In the genomic region with DNA sequence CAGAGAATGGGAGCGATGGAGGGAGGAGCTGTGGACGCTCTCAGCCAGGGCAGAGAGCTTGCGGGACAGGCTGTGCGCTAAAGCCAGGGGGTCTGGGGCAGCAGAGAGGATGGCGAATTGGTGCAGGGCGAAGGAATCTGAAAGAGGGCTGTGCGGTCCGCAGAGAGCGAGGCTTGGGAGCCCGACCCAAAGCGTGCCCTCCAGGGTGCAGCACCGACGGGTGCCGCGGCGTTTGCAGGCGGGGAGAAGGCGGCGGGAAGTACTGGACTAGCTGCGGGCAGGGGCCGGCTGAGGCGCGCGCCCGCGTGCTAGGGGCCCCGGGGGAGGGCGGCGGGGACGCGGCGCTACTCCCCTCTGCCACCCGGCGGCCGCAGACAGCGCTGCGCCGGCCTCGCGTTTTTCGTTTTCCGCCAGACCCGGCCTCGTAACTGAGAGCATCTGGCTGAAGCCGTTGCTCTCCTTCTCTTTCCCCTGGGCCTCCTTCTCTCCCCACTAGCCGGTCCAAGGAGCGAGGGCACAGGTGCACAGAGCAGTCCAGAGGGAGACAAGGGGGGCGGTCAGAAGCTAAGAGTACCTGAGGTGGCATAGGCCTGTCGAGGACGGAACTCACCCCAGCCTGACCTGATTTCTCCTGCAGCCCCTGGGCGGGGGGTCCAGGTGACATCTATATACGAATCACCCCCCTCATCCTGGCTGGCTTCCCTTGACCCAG, we compare ENCODE assay signal across 9 cellular contexts. TPM values are rescaled to one million over a fixed set of nuclear protein-coding genes. Genes with fewer than 3 reads are reported as not detected.
A peak's percentile ranks its signal among the peaks of the same experiment; 100 is the strongest.
DNase-seq lines count a peak whose midpoint lies in the region; ATAC-seq and TF ChIP-seq lines count a peak whose summit lies in the region.
"Had no signal": no experiment of that assay in that cellular context is flagged by ENCODE, and none has a peak within 500 bp of the region (broad histone marks: within the 10 kb centered on the region; RNA-seq: fewer than 3 reads in every experiment).

No MANE protein-coding gene starts in this region.

- H3K4me3 ChIP-seq in esophagus squamous epithelium, result peak overlapping the region; percentile 22 to 69 (median 46)

- peaks cover 0 to 63% (median 0%) of the 10 kb centered on the region in 4 donors for H3K27me3 ChIP-seq in esophagus squamous epithelium

- WGBS in esophagus squamous epithelium, 2 donors, result 6 to 29% methylated on average over 5 to 25 of the region's 52 CpGs

- no peak overlapping the region for H3K27ac ChIP-seq in esophagus squamous epithelium

- ATAC-seq in stimulated activated memory B cell treated with anti-CD40 and anti-IgM and Interleukin-4, amounts not matched to agents 10 μg/mL and 1 μg/mL and 100 μg/mL, for 72 hours, result peak; percentile 58
- no peak for ATAC-seq in GM21529 (IDR thresholded peaks at IDR 0.05; ENCODE audit: unreplicated experiment)

- H3K4me1 Mint-ChIP-seq in stimulated activated memory B cell treated with anti-CD40 and anti-IgM and Interleukin-4, amounts not matched to agents 10 μg/mL and 1 μg/mL and 100 μg/mL, for 72 hours, result no peaks in the 10 kb centered on the region

- H3K36me3 ChIP-seq in esophagus squamous epithelium, result no peaks in the 10 kb centered on the region

- H3K27ac Mint-ChIP-seq in stimulated activated memory B cell treated with anti-CD40 and anti-IgM and Interleukin-4, amounts not matched to agents 10 μg/mL and 1 μg/mL and 100 μg/mL, for 72 hours, result no peak overlapping the region

- peaks cover 3% of the 10 kb centered on the region for H3K9me3 Mint-ChIP-seq in stimulated activated memory B cell treated with anti-CD40 and anti-IgM and Interleukin-4, amounts not matched to agents 10 μg/mL and 1 μg/mL and 100 μg/mL, for 72 hours

- peaks cover 59% of the 10 kb centered on the region for H3K27me3 Mint-ChIP-seq in stimulated activated memory B cell treated with anti-CD40 and anti-IgM and Interleukin-4, amounts not matched to agents 10 μg/mL and 1 μg/mL and 100 μg/mL, for 72 hours

- H3K4me3 Mint-ChIP-seq in stimulated activated memory B cell treated with anti-CD40 and anti-IgM and Interleukin-4, amounts not matched to agents 10 μg/mL and 1 μg/mL and 100 μg/mL, for 72 hours, result peak overlapping the region; percentile 4

- H3K4me1 ChIP-seq in esophagus squamous epithelium, result peaks cover 8 to 13% (median 11%) of the 10 kb centered on the region in 3 donors

- DNase-seq in NCI-H187 (lab: John Stamatoyannopoulos, UW), result peak; percentile 16 to 56
- no peak for DNase-seq in NCI-H187 treated with DMSO at 0.1 percent for 48 hours (lab: John Stamatoyannopoulos, UW)
- DNase-seq in NCI-H1092 treated with DMSO at 0.1 percent for 48 hours (lab: John Stamatoyannopoulos, UW), result peak; percentile 52
- peak; percentile 29 for DNase-seq in activated CD8-positive, alpha-beta memory T cell treated with anti-CD3 and anti-CD28 coated beads, Interleukin-2, amount 50 U/mL, for 4 hours
- DNase-seq in esophagus squamous epithelium (lab: John Stamatoyannopoulos, UW), result no peak
- DNase-seq in mucosa of gallbladder (ENCODE audit: low spot score), result peak; percentile 35
- DNase-seq: DND-41 had no signal

- H3K9me3 ChIP-seq in esophagus squamous epithelium, result no peaks in the 10 kb centered on the region

- intact Hi-C loops in esophagus squamous epithelium (cut with DNase I), result no loop called here

- H3K36me3 Mint-ChIP-seq in stimulated activated memory B cell treated with anti-CD40 and anti-IgM and Interleukin-4, amounts not matched to agents 10 μg/mL and 1 μg/mL and 100 μg/mL, for 72 hours, result no peaks in the 10 kb centered on the region

- TF ChIP-seq POLR2A in esophagus squamous epithelium (IDR thresholded peaks at IDR 0.05), result no peak

- TF ChIP-seq CTCF in esophagus squamous epithelium (IDR thresholded peaks at IDR 0.05), result peak; percentile 54 to 84 (median 74)

RNA-seq across cellular contexts. Expression of gene SLC6A12, which starts 24.9 kb away (rescaled TPM):
- total RNA-seq in esophagus squamous epithelium, result under 1 TPM in 1 of 4 donors, not detected in 3; 0.57 TPM
- total RNA-seq in mucosa of gallbladder, result 1.2 TPM

Comparison
In these comparisons a context has a peak if more than half of its experiments do, and no peak if none do; other contexts are left out.
1. DNase-seq: peak in NCI-H187 (2 of 2), NCI-H1092 treated with DMSO at 0.1 percent for 48 hours (single experiment), activated CD8-positive, alpha-beta memory T cell treated with anti-CD3 and anti-CD28 coated beads, Interleukin-2, amount 50 U/mL, for 4 hours (single experiment) and mucosa of gallbladder (single experiment); none in NCI-H187 treated with DMSO at 0.1 percent for 48 hours (single experiment) and esophagus squamous epithelium (single experiment).